In the genomic region with DNA sequence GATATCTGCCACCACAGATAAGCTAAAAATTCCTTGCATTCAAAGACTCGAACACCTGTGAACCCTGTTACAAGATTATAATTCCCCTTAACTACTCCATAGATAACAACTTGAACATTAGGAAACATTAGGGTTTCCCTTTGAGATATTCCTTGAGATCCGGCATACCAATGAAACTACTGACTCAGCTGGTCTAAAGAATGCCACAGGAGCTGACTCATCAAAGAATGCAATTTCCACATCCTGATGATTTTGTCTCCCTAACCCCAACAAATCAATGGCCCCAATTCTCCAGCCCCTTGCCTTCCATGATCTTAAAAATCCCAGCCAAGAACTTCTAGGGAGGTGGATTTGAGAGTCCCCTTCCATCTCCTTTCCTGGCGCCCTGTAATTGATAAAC, we compare ENCODE assay signal across 19 cellular contexts. TPM values are rescaled to one million over a fixed set of nuclear protein-coding genes. Genes with fewer than 3 reads are reported as not detected.
DNase-seq lines count a peak whose midpoint lies in the region; TF ChIP-seq lines count a peak whose summit lies in the region.
"Had no signal": no experiment of that assay in that cellular context is flagged by ENCODE, and none has a peak within 500 bp of the region (broad histone marks: within the 10 kb centered on the region; RNA-seq: fewer than 3 reads in every experiment).

No MANE protein-coding gene starts in this region.

- no peak for TF ChIP-seq CTCF in A673 (conservative IDR thresholded peaks at IDR 0.05; ENCODE audit: low read depth, low read length)
- TF ChIP-seq CTCF in HFFc6 (IDR thresholded peaks at IDR 0.05), result no peak
- TF ChIP-seq CTCF in astrocyte of the cerebellum (IDR thresholded peaks at IDR 0.05; ENCODE audit: low read depth, low read length, missing control alignments), result no peak
- no peak for TF ChIP-seq CTCF in sigmoid colon (IDR thresholded peaks at IDR 0.05)

- 74 to 92% methylated on average over 3 of the region's 3 CpGs for WGBS in sigmoid colon, 2 donors

- peaks cover 5% of the 10 kb centered on the region for H3K27me3 Mint-ChIP-seq in HFFc6 (ENCODE audit: insufficient read depth)

- no peaks in the 10 kb centered on the region for H3K4me1 ChIP-seq in A673 (ENCODE audit: insufficient read depth, low read length, poor library complexity, severe bottlenecking)
- no peaks in the 10 kb centered on the region for H3K4me1 ChIP-seq in sigmoid colon
- H3K4me1 ChIP-seq: tibial artery had no signal

- H3K4me1 Mint-ChIP-seq in HFFc6 (ENCODE audit: low read depth), result peaks cover 34% of the 10 kb centered on the region

- POLR2A ChIA-PET in A673 (lab: Charles Lee; ENCODE audit: low non-redundant PET), result no interaction called here

- H3K27me3 ChIP-seq in A673 (replicated peaks; ENCODE audit: insufficient read depth, low read depth, low read length, poor library complexity) (no peaks in the 10 kb centered on the region), sigmoid colon (no peaks in the 10 kb centered on the region)
- H3K27me3 ChIP-seq: ovary, tibial artery had no signal

- peak; percentile 5 for DNase-seq in A673 (ENCODE audit: low spot score)
- DNase-seq in HFFc6, result peak; percentile 63
- peak; percentile 1 for DNase-seq in astrocyte of the cerebellum (ENCODE audit: low read depth)
- DNase-seq in glomerular visceral epithelial cell (ENCODE audit: extremely low spot score), result peak; percentile 22
- DNase-seq in middle frontal gyrus (ENCODE audit: extremely low spot score, low spot score), result no peak
- no peak for DNase-seq in sigmoid colon
- DNase-seq in stimulated activated naive CD4-positive, alpha-beta T cell (lab: John Stamatoyannopoulos, UW), result no peak
- no peak for DNase-seq in stimulated activated naive CD4-positive, alpha-beta T cell treated with Interleukin-2 at 50 U/mL for 16 hours (lab: John Stamatoyannopoulos, UW)
- DNase-seq: activated CD4-positive, alpha-beta T cell treated with anti-CD3 and anti-CD28 coated beads, Interleukin-2, amount 50 U/mL, for 1 hour; cerebellar nuclear complex; DMS79; KBM-7; NCI-H2029 treated with DMSO at 0.1 percent for 48 hours; NCI-H774; ovary; SHP77; stimulated activated CD4-positive, alpha-beta T cell treated with anti-CD3 and anti-CD28 coated beads, Interleukin-12 subunit alpha, Interleukin-12 subunit beta, amount 100 ng/mL, for 4 hours; tibial artery had no signal

- peaks cover 40% of the 10 kb centered on the region for H3K9me3 Mint-ChIP-seq in HFFc6

- TF ChIP-seq POLR2A in sigmoid colon (IDR thresholded peaks at IDR 0.05), result no peak

- H3K36me3 ChIP-seq in A673 (ENCODE audit: insufficient read depth, low read length, poor library complexity, severe bottlenecking) (no peaks in the 10 kb centered on the region), sigmoid colon (no peaks in the 10 kb centered on the region)
- H3K36me3 ChIP-seq: ovary, tibial artery had no signal

- no peak overlapping the region for H3K4me3 ChIP-seq in A673 (ENCODE audit: low read depth, low read length, poor library complexity, severe bottlenecking)
- H3K4me3 ChIP-seq in astrocyte of the cerebellum (ENCODE audit: low read depth, low read length), result no peak overlapping the region
- H3K4me3 ChIP-seq in sigmoid colon, result no peak overlapping the region
- H3K4me3 ChIP-seq: ovary, tibial artery had no signal

- TF ChIP-seq EP300 in sigmoid colon (IDR thresholded peaks at IDR 0.05), result no peak

- H3K27ac ChIP-seq in A673 (ENCODE audit: low read depth, low read length, poor library complexity, severe bottlenecking), result no peak overlapping the region
- no peak overlapping the region for H3K27ac ChIP-seq in sigmoid colon
- H3K27ac ChIP-seq: ovary, tibial artery had no signal

- intact Hi-C loops in A673 (cut with micrococcal nuclease; ENCODE audit: unreplicated experiment), result no loop called here
- intact Hi-C loops in sigmoid colon (cut with DNase I), result no loop called here

- H3K4me3 Mint-ChIP-seq in HFFc6, result peak overlapping the region; percentile 8; the same call in 1 of the 2 replicates

- CTCF ChIA-PET in A673 (lab: Charles Lee), result no interaction called here

- H3K36me3 Mint-ChIP-seq in HFFc6 (ENCODE audit: low read depth), result peaks cover 23% of the 10 kb centered on the region

- no TSS peak for BruUV-seq in A673 (replicated peaks; lab: Mats Ljungman, UMichigan)

- H3K9me3 ChIP-seq in A673 (ENCODE audit: low read depth, low read length, poor library complexity, severe bottlenecking) (no peaks in the 10 kb centered on the region), sigmoid colon (peaks cover 0 to 12% (median 3%) of the 10 kb centered on the region in 4 donors)

- peak overlapping the region; percentile 11; the same call in 1 of the 2 replicates for H3K27ac Mint-ChIP-seq in HFFc6
- H3K27ac Mint-ChIP-seq: activated T-helper 2 cell treated with anti-CD3 and anti-CD28 coated beads, Interferon-gamma antibody, Interleukin-2, Interleukin-4, amounts not matched to agents 10 μg/mL and 5 μg/mL and 100 μg/mL, durations not matched to agents 14 hours and 24 hours and 36 hours had no signal

- in situ Hi-C loops in astrocyte of the cerebellum (cut with HindIII; ENCODE audit: low sequenced_read_pairs), result no loop called here

RNA-seq across cellular contexts. Expression of a gene that starts 35.6 kb away (rescaled TPM):
- 6.0 and 8.0 TPM in 2 replicates for total RNA-seq in A673 (2021)
- 1 to 10 TPM; 4.1 to 5.6 (median 4.8) TPM for total RNA-seq in HFFc6 (2021; fragmentation: NEBNext Ultra II Directional; extraction: Animal tissue kit (Norgen Biotek cat#: 25700))
- 10 to 100 TPM in 1 of 4 donors, 1 to 10 TPM in 3; 7.1 to 11.9 (median 7.3) TPM for total RNA-seq in sigmoid colon
- polyA plus RNA-seq in sigmoid colon, result 1 to 10 TPM in 2 of 3 donors, under 1 TPM in 1; 0.46 to 5.4 (median 4.2) TPM

Comparison
In these comparisons a context has a peak if more than half of its experiments do, and no peak if none do; other contexts are left out.
1. DNase-seq: peak in A673 (single experiment), HFFc6 (single experiment), astrocyte of the cerebellum (single experiment) and glomerular visceral epithelial cell (single experiment); none in middle frontal gyrus (single experiment), sigmoid colon (single experiment), stimulated activated naive CD4-positive, alpha-beta T cell (0 of 6) and stimulated activated naive CD4-positive, alpha-beta T cell treated with Interleukin-2 at 50 U/mL for 16 hours (single experiment).